Comparison of ENCODE assay signal across 22 cellular contexts in the genomic region with DNA sequence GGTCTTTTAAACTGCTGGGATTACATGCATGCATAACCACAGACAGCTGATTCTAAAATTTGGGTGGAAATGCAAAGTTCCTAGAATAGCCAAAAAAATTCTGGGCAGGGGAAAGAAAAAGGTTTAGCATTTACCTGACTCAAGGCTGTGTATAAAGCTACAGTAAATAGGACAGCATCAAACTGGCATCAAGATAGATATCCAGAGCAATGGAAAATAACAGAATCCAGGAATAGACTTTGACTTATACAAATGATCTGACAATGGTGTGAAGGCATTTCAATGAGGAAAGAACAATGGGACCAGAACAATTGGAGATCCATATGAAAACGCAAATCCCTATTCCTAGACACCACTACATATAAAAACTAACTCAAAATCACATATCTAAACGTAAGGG.
"Had no signal": no experiment of that assay in that cellular context is flagged by ENCODE, and none has a peak within 500 bp of the region (broad histone marks: within the 10 kb centered on the region; RNA-seq: fewer than 3 reads in every experiment).

No MANE protein-coding gene starts in this region.

- H3K4me3 ChIP-seq: MG63, SJCRH30 had no signal

- DNase-seq: KBM-7, MG63, NCI-H1092, NCI-H1105 treated with DMSO at 0.1 percent for 48 hours, NCI-H1417 treated with DMSO at 0.1 percent for 48 hours, NCI-H146, NCI-H1694 treated with DMSO at 0.1 percent for 48 hours, NCI-H1930, NCI-H2081, NCI-H2171, NCI-H226, NCI-H446, NCI-H510A, NCI-H524 treated with DMSO at 0.1 percent for 48 hours, NCI-H69, NCI-H774, RPMI8226, SHP77 treated with DMSO at 0.1 percent for 48 hours, SJCRH30 had no signal

- H3K27ac Mint-ChIP-seq: IgD-negative memory B cell had no signal

- H3K36me3 ChIP-seq: MG63, SJCRH30 had no signal

- H3K4me1 ChIP-seq: SJCRH30 had no signal

- H3K27me3 ChIP-seq: MG63, SJCRH30 had no signal

- H3K27me3 Mint-ChIP-seq: IgD-negative memory B cell had no signal

- H3K9me3 ChIP-seq: MG63, SJCRH30 had no signal

- H3K9me3 Mint-ChIP-seq: IgD-negative memory B cell had no signal

- H3K27ac ChIP-seq: SJCRH30 had no signal

- FAIRE-seq: RCC 7860 had no signal

- ATAC-seq: SK-N-SH treated with all-trans-retinoic acid at 6 μM for 48 hours had no signal

- H3K4me3 Mint-ChIP-seq: IgD-negative memory B cell had no signal
